1 cellular context compared by ENCODE assay signal in genomic region chr11:75241906-75242644, GRCh38.
TF ChIP-seq lines count a peak whose summit lies in the region.

No MANE protein-coding gene starts in this region.

TF ChIP-seq in HCT116, 20 proteins besides CTCF, POLR2A, EP300 and RAD21 (continued from another document):
- TF ChIP-seq REST (IDR thresholded peaks at IDR 0.05; ENCODE audit: low read depth) (no peak), MAX (IDR thresholded peaks at IDR 0.05) (no peak), YY1 (IDR thresholded peaks at IDR 0.05; ENCODE audit: extremely low read depth, insufficient replicate concordance, low read depth, low read length) (no peak), EZH2 (IDR thresholded peaks at IDR 0.05) (no peak), EGR1 (IDR thresholded peaks at IDR 0.05; ENCODE audit: low read depth) (no peak), SIN3A (IDR thresholded peaks at IDR 0.05; ENCODE audit: low read depth) (no peak), JUND (IDR thresholded peaks at IDR 0.05) (no peak), ELF1 (IDR thresholded peaks at IDR 0.05; ENCODE audit: borderline replicate concordance, low read depth) (no peak), EZH2phosphoT487 (IDR thresholded peaks at IDR 0.05; ENCODE audit: borderline replicate concordance) (no peak), FOSL1 (IDR thresholded peaks at IDR 0.05; ENCODE audit: low read depth) (no peak), TCF7L2 (IDR thresholded peaks at IDR 0.05; ENCODE audit: borderline replicate concordance, extremely low read depth, insufficient read depth, insufficient read length) (no peak)
TF ChIP-seq in HCT116: peak in this region for 0.
